6 cellular contexts compared by ENCODE assay signal in the genomic region with DNA sequence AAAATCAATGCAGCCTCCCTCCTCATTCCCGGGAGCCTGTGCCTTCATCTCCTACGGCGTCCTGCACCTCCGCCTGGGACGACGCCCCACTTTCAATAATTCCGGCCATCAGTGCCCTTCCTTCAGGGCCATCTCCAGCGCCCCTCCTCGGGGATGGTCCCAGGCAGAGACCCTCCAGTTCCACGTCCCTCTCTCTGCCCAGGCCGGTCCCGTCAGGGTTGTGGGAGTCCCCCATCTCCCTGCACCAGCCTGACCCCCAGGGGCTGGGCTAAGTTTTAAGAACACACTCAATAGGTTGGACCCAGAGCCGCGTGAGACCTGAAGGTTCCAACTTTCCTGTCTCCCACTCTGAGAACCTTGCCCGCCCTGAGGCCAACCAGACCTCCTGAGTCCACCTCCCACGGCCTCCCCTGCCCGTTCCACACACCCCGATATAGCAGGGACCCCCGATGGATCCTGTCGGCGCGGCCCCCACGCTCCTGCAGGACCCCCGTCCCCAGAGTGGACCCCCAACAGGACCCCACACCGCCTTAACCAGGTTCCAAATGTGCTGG.
DNase-seq lines count a peak whose midpoint lies in the region; ATAC-seq and TF ChIP-seq lines count a peak whose summit lies in the region.

No MANE protein-coding gene starts in this region.

- peak overlapping the region; percentile 94 for H3K4me3 Mint-ChIP-seq in T-helper 2 cell treated with Interferon-gamma antibody and Interleukin-4, amounts not matched to agents 5 μg/mL and 100 μg/mL, for 36 hours
- peak overlapping the region; percentile 95 for H3K4me3 Mint-ChIP-seq in stimulated activated memory B cell treated with anti-CD40 and anti-IgM and Interleukin-4, amounts not matched to agents 10 μg/mL and 1 μg/mL and 100 μg/mL, for 72 hours

- H3K4me3 ChIP-seq in fibroblast of pulmonary artery (replicated peaks; ENCODE audit: low read depth, low read length): peak overlapping the region; percentile 95

- no peaks in the 10 kb centered on the region for H3K9me3 Mint-ChIP-seq in T-helper 2 cell treated with Interferon-gamma antibody and Interleukin-4, amounts not matched to agents 5 μg/mL and 100 μg/mL, for 36 hours
- H3K9me3 Mint-ChIP-seq in stimulated activated memory B cell treated with anti-CD40 and anti-IgM and Interleukin-4, amounts not matched to agents 10 μg/mL and 1 μg/mL and 100 μg/mL, for 72 hours: no peaks in the 10 kb centered on the region

- H3K4me1 Mint-ChIP-seq in T-helper 2 cell treated with Interferon-gamma antibody and Interleukin-4, amounts not matched to agents 5 μg/mL and 100 μg/mL, for 36 hours (ENCODE audit: low read depth): peaks cover 20% of the 10 kb centered on the region
- H3K4me1 Mint-ChIP-seq in stimulated activated memory B cell treated with anti-CD40 and anti-IgM and Interleukin-4, amounts not matched to agents 10 μg/mL and 1 μg/mL and 100 μg/mL, for 72 hours: peaks cover 43% of the 10 kb centered on the region

- H3K36me3 Mint-ChIP-seq in T-helper 2 cell treated with Interferon-gamma antibody and Interleukin-4, amounts not matched to agents 5 μg/mL and 100 μg/mL, for 36 hours (ENCODE audit: low read depth): peaks cover 4% of the 10 kb centered on the region
- peaks cover 8% of the 10 kb centered on the region for H3K36me3 Mint-ChIP-seq in stimulated activated memory B cell treated with anti-CD40 and anti-IgM and Interleukin-4, amounts not matched to agents 10 μg/mL and 1 μg/mL and 100 μg/mL, for 72 hours

- H3K27ac Mint-ChIP-seq in T-helper 2 cell treated with Interferon-gamma antibody and Interleukin-4, amounts not matched to agents 5 μg/mL and 100 μg/mL, for 36 hours: peak overlapping the region; percentile 94
- H3K27ac Mint-ChIP-seq in stimulated activated memory B cell treated with anti-CD40 and anti-IgM and Interleukin-4, amounts not matched to agents 10 μg/mL and 1 μg/mL and 100 μg/mL, for 72 hours: peak overlapping the region; percentile 95

- no peak for TF ChIP-seq CTCF in fibroblast of pulmonary artery (IDR thresholded peaks at IDR 0.05; ENCODE audit: low read length, missing control alignments)

- H3K27me3 Mint-ChIP-seq in T-helper 2 cell treated with Interferon-gamma antibody and Interleukin-4, amounts not matched to agents 5 μg/mL and 100 μg/mL, for 36 hours (ENCODE audit: low read depth): no peaks in the 10 kb centered on the region
- H3K27me3 Mint-ChIP-seq in stimulated activated memory B cell treated with anti-CD40 and anti-IgM and Interleukin-4, amounts not matched to agents 10 μg/mL and 1 μg/mL and 100 μg/mL, for 72 hours: peaks cover 17% of the 10 kb centered on the region

- ATAC-seq in stimulated activated memory B cell treated with anti-CD40 and anti-IgM and Interleukin-4, amounts not matched to agents 10 μg/mL and 1 μg/mL and 100 μg/mL, for 72 hours: peak; percentile 6
- no peak for ATAC-seq in HG03025 (IDR thresholded peaks at IDR 0.05; ENCODE audit: low FRiP score, unreplicated experiment)

- DNase-seq in T-helper 2 cell treated with Interferon-gamma antibody and Interleukin-4, amounts not matched to agents 5 μg/mL and 100 μg/mL, for 36 hours (ENCODE audit: low spot score): no peak
- DNase-seq in T-helper 2 cell: no peak
- DNase-seq in fibroblast of pulmonary artery (ENCODE audit: low read depth): peak; percentile 12
- no peak for DNase-seq in glomerular visceral epithelial cell (ENCODE audit: extremely low spot score)
